Comparison of ENCODE assay signal across 17 cellular contexts in genomic region chrX:56313308-56313707, GRCh38.
DNase-seq lines count a peak whose midpoint lies in the region; ATAC-seq and TF ChIP-seq lines count a peak whose summit lies in the region.
"Had no signal": no experiment of that assay in that cellular context is flagged by ENCODE, and none has a peak within 500 bp of the region (broad histone marks: within the 10 kb centered on the region; RNA-seq: fewer than 3 reads in every experiment).

No MANE protein-coding gene starts in this region.

- no peak for DNase-seq in natural killer cell treated with Interleukin-12 subunit alpha and Interleukin-12 subunit beta and Interleukin-15 and Interleukin-18, amount 100 ng/mL, for 72 hours (ENCODE audit: low spot score)
- DNase-seq in natural killer cell: no peak
- DNase-seq in epithelial cell of esophagus (ENCODE audit: low read depth): peak; percentile 88
- peak; percentile 25 to 50 for DNase-seq in foreskin keratinocyte
- DNase-seq in SHP77 treated with DMSO at 0.1 percent for 48 hours (lab: John Stamatoyannopoulos, UW): no peak
- DNase-seq in GOT3 (lab: John Stamatoyannopoulos, UW): no peak
- DNase-seq: C1 segment of cervical spinal cord; Calu3; CD4-positive, alpha-beta memory T cell; COR-L47; DMS53; DMS79 treated with DMSO at 0.1 percent for 48 hours; GDM1; HFFc6 had no signal

- H3K4me1 Mint-ChIP-seq in natural killer cell treated with Interleukin-12 subunit alpha and Interleukin-12 subunit beta and Interleukin-15 and Interleukin-18, amount 100 ng/mL, for 72 hours (ENCODE audit: low read depth in 2 of 2): peaks cover 6 to 9% of the 10 kb centered on the region in 2 donors
- no peaks in the 10 kb centered on the region for H3K4me1 Mint-ChIP-seq in natural killer cell
- H3K4me1 Mint-ChIP-seq: GM23338 had no signal

- peaks cover 4% of the 10 kb centered on the region for H3K36me3 Mint-ChIP-seq in natural killer cell treated with Interleukin-12 subunit alpha and Interleukin-12 subunit beta and Interleukin-15 and Interleukin-18, amount 100 ng/mL, for 72 hours
- H3K36me3 Mint-ChIP-seq in natural killer cell: no peaks in the 10 kb centered on the region

- peak; percentile 41 to 72 for ATAC-seq in natural killer cell treated with Interleukin-12 subunit alpha and Interleukin-12 subunit beta and Interleukin-15 and Interleukin-18, amount 100 ng/mL, for 72 hours
- ATAC-seq in natural killer cell (no peak), foreskin keratinocyte (no peak)
- ATAC-seq: GM12878, GM23338 had no signal

- TF ChIP-seq CTCF in natural killer cell (IDR thresholded peaks at IDR 0.05) (no peak), epithelial cell of esophagus (IDR thresholded peaks at IDR 0.05; ENCODE audit: insufficient read depth, low read depth, low read length, missing control alignments) (no peak), foreskin keratinocyte (conservative IDR thresholded peaks at IDR 0.05) (no peak)

- H3K27ac ChIP-seq in foreskin keratinocyte: no peak overlapping the region

- peaks cover 0 to 28% of the 10 kb centered on the region in 2 donors for H3K27me3 Mint-ChIP-seq in natural killer cell treated with Interleukin-12 subunit alpha and Interleukin-12 subunit beta and Interleukin-15 and Interleukin-18, amount 100 ng/mL, for 72 hours
- peaks cover 0 to 21% of the 10 kb centered on the region in 2 donors for H3K27me3 Mint-ChIP-seq in natural killer cell (ENCODE audit: low read depth in 2 of 2)
- H3K27me3 Mint-ChIP-seq: CD4-positive, alpha-beta memory T cell had no signal

- H3K27ac Mint-ChIP-seq in natural killer cell treated with Interleukin-12 subunit alpha and Interleukin-12 subunit beta and Interleukin-15 and Interleukin-18, amount 100 ng/mL, for 72 hours: peak overlapping the region in 1 of 2 donors; percentile 72
- no peak overlapping the region for H3K27ac Mint-ChIP-seq in natural killer cell
- H3K27ac Mint-ChIP-seq: GM23338, HFFc6 had no signal

- H3K4me3 ChIP-seq in epithelial cell of esophagus (ENCODE audit: low read length): no peak overlapping the region
- H3K4me3 ChIP-seq: GM12878, GM23338, HAP-1 had no signal

- no peak overlapping the region for H3K4me3 Mint-ChIP-seq in natural killer cell treated with Interleukin-12 subunit alpha and Interleukin-12 subunit beta and Interleukin-15 and Interleukin-18, amount 100 ng/mL, for 72 hours
- H3K4me3 Mint-ChIP-seq in natural killer cell: no peak overlapping the region
- H3K4me3 Mint-ChIP-seq: GM23338, HFFc6 had no signal

- H3K27me3 ChIP-seq in foreskin keratinocyte: no peaks in the 10 kb centered on the region

- H3K9me3 Mint-ChIP-seq in natural killer cell treated with Interleukin-12 subunit alpha and Interleukin-12 subunit beta and Interleukin-15 and Interleukin-18, amount 100 ng/mL, for 72 hours: peaks cover 4% of the 10 kb centered on the region
- H3K9me3 Mint-ChIP-seq in natural killer cell: no peaks in the 10 kb centered on the region

- intact Hi-C loops in natural killer cell (cut with micrococcal nuclease): no loop called here

- no peaks in the 10 kb centered on the region for H3K4me1 ChIP-seq in foreskin keratinocyte
- H3K4me1 ChIP-seq: HAP-1 had no signal

Comparison
In these comparisons a context has a peak if more than half of its experiments do, and no peak if none do; other contexts are left out.
1. ATAC-seq: peak in natural killer cell treated with Interleukin-12 subunit alpha and Interleukin-12 subunit beta and Interleukin-15 and Interleukin-18, amount 100 ng/mL, for 72 hours (2 of 2); none in natural killer cell (0 of 3) and foreskin keratinocyte (single experiment).
2. DNase-seq: peak in epithelial cell of esophagus (single experiment) and foreskin keratinocyte (2 of 2); none in natural killer cell treated with Interleukin-12 subunit alpha and Interleukin-12 subunit beta and Interleukin-15 and Interleukin-18, amount 100 ng/mL, for 72 hours (single experiment), natural killer cell (single experiment), SHP77 treated with DMSO at 0.1 percent for 48 hours (single experiment) and GOT3 (single experiment).